Comparison of ENCODE assay signal across 30 cellular contexts in genomic region chr1:53092659-53093450, GRCh38. TPM values are rescaled to one million over a fixed set of nuclear protein-coding genes. Genes with fewer than 3 reads are reported as not detected.
"Had no signal": no experiment of that assay in that cellular context is flagged by ENCODE, and none has a peak within 500 bp of the region (broad histone marks: within the 10 kb centered on the region; RNA-seq: fewer than 3 reads in every experiment).

No MANE protein-coding gene starts in this region.

- H3K27ac ChIP-seq: esophagus muscularis mucosa, foreskin keratinocyte, gastroesophageal sphincter, hepatocyte, left lung, pancreas, stomach, thyroid gland, vagina had no signal

- H3K4me3 Mint-ChIP-seq: naive thymus-derived CD8-positive, alpha-beta T cell; nephron progenitor cell; stimulated activated effector memory CD8-positive, alpha-beta T cell treated with anti-CD3 and anti-CD28 coated beads, Interleukin-12 subunit alpha, Interleukin-12 subunit beta, amount 100 ng/mL, for 72 hours had no signal

- H3K4me3 ChIP-seq: coronary artery, esophagus muscularis mucosa, gastroesophageal sphincter, heart left ventricle, hepatocyte, left lung, pancreas, stomach, thyroid gland, vagina had no signal

- DNase-seq: dermis blood vessel endothelial cell; effector memory CD4-positive, alpha-beta T cell; foreskin keratinocyte; kidney; mesendoderm; naive thymus-derived CD8-positive, alpha-beta T cell; nephron progenitor cell; occipital lobe; retina; stimulated activated CD4-positive, alpha-beta T cell treated with anti-CD3 and anti-CD28 coated beads, Interleukin-2, amount 100 ng/mL, for 24 hours; stimulated activated CD4-positive, alpha-beta T cell treated with anti-CD3 and anti-CD28 coated beads, Interleukin-4, amount 100 ng/mL, for 24 hours; stimulated activated naive CD4-positive, alpha-beta T cell treated with Interleukin-2 at 50 U/mL for 16 hours had no signal

- H3K4me1 ChIP-seq: foreskin keratinocyte, pancreas, thyroid gland, vagina had no signal

- H3K27ac Mint-ChIP-seq: stimulated activated effector memory CD8-positive, alpha-beta T cell treated with anti-CD3 and anti-CD28 coated beads, Interleukin-12 subunit alpha, Interleukin-12 subunit beta, amount 100 ng/mL, for 72 hours had no signal

- H3K4me1 Mint-ChIP-seq: stimulated activated effector memory CD8-positive, alpha-beta T cell treated with anti-CD3 and anti-CD28 coated beads, Interleukin-12 subunit alpha, Interleukin-12 subunit beta, amount 100 ng/mL, for 72 hours had no signal

- H3K9me3 ChIP-seq: esophagus muscularis mucosa, gastroesophageal sphincter, heart left ventricle, left lung, pancreas, stomach, thyroid gland, vagina had no signal

- ATAC-seq: foreskin keratinocyte; gastroesophageal sphincter; naive thymus-derived CD8-positive, alpha-beta T cell; stimulated activated effector memory CD8-positive, alpha-beta T cell treated with anti-CD3 and anti-CD28 coated beads, Interleukin-12 subunit alpha, Interleukin-12 subunit beta, amount 100 ng/mL, for 72 hours had no signal

- H3K27me3 ChIP-seq: esophagus muscularis mucosa, foreskin keratinocyte, gastroesophageal sphincter, heart left ventricle, hepatocyte, left lung, pancreas, thyroid gland, vagina had no signal

- H3K36me3 Mint-ChIP-seq: naive thymus-derived CD8-positive, alpha-beta T cell; stimulated activated effector memory CD8-positive, alpha-beta T cell treated with anti-CD3 and anti-CD28 coated beads, Interleukin-12 subunit alpha, Interleukin-12 subunit beta, amount 100 ng/mL, for 72 hours had no signal

- H3K36me3 ChIP-seq: esophagus muscularis mucosa, gastroesophageal sphincter, heart left ventricle, left lung, pancreas, thyroid gland, vagina had no signal

- H3K9me3 Mint-ChIP-seq: naive thymus-derived CD8-positive, alpha-beta T cell; nephron progenitor cell; stimulated activated effector memory CD8-positive, alpha-beta T cell treated with anti-CD3 and anti-CD28 coated beads, Interleukin-12 subunit alpha, Interleukin-12 subunit beta, amount 100 ng/mL, for 72 hours had no signal

RNA-seq across cellular contexts. Expression of gene PODN, which starts 30.8 kb away (rescaled TPM):
- total RNA-seq: dermis blood vessel endothelial cell; foreskin keratinocyte; naive thymus-derived CD8-positive, alpha-beta T cell had no signal

RNA-seq across cellular contexts. Expression of gene SLC1A7, which starts 49.6 kb away (rescaled TPM):
- total RNA-seq: dermis blood vessel endothelial cell; endothelial cell of umbilical vein; epithelial cell of proximal tubule; foreskin keratinocyte; hepatocyte; kidney; lower leg skin; lung microvascular endothelial cell; naive thymus-derived CD8-positive, alpha-beta T cell; occipital lobe; pancreas; pulmonary artery endothelial cell; temporal lobe; ureter; vagina had no signal
